In the genomic region with DNA sequence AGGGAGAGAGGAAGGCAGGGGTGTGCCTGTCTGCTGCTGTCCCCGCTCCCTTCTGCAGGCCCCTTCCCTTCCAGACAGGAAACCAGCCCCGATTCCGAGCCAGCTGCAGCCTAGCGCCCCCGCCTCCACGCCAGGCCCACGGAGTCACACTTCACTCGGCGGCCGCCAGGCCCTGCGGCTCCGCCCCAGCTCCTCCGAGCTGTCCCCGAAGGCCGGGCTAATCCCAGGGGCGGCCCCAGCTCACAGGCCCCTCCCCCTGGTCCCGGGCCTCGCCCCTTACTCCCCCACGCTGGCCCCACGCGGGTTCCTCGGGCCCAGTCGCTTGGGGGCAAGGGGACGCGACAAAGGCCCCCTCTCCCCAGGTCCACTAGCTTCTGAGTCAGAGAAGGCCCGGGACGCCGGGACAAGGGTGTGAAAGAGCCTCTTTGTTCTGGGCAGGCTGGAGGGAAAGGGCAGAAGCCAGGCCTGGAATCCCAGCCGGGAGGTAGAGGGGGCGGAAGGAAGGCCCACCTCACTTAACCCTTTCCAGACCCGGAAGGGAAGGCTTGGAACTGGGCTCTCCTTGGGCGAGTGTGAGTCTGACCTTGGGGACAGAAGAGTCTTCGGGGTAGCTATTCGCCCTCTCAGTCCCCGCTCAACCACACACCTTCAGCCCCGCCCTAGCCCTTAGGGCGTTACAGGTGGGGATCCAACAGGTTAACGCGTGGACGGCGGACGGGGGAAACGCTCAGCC, we compare ENCODE assay signal across 1 cellular context.
TF ChIP-seq lines count a peak whose summit lies in the region.

No MANE protein-coding gene starts in this region.

TF ChIP-seq in HepG2, 621 proteins besides CTCF, POLR2A, EP300 and RAD21 (continued from another document and continues in another):
- TF ChIP-seq, protein P1, sequence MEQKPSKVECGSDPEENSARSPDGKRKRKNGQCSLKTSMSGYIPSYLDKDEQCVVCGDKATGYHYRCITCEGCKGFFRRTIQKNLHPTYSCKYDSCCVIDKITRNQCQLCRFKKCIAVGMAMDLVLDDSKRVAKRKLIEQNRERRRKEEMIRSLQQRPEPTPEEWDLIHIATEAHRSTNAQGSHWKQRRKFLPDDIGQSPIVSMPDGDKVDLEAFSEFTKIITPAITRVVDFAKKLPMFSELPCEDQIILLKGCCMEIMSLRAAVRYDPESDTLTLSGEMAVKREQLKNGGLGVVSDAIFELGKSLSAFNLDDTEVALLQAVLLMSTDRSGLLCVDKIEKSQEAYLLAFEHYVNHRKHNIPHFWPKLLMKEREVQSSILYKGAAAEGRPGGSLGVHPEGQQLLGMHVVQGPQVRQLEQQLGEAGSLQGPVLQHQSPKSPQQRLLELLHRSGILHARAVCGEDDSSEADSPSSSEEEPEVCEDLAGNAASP (CRISPR knock-in tag; IDR thresholded peaks at IDR 0.05; ENCODE audit: borderline replicate concordance) = peak; percentile 77; the same call in 1 of the 2 replicates
- TF ChIP-seq, protein P2, sequence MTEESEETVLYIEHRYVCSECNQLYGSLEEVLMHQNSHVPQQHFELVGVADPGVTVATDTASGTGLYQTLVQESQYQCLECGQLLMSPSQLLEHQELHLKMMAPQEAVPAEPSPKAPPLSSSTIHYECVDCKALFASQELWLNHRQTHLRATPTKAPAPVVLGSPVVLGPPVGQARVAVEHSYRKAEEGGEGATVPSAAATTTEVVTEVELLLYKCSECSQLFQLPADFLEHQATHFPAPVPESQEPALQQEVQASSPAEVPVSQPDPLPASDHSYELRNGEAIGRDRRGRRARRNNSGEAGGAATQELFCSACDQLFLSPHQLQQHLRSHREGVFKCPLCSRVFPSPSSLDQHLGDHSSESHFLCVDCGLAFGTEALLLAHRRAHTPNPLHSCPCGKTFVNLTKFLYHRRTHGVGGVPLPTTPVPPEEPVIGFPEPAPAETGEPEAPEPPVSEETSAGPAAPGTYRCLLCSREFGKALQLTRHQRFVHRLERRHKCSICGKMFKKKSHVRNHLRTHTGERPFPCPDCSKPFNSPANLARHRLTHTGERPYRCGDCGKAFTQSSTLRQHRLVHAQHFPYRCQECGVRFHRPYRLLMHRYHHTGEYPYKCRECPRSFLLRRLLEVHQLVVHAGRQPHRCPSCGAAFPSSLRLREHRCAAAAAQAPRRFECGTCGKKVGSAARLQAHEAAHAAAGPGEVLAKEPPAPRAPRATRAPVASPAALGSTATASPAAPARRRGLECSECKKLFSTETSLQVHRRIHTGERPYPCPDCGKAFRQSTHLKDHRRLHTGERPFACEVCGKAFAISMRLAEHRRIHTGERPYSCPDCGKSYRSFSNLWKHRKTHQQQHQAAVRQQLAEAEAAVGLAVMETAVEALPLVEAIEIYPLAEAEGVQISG (CRISPR knock-in tag; IDR thresholded peaks at IDR 0.05) = peak; percentile 55; the same call in 1 of the 2 replicates
- TF ChIP-seq ATAD3A (CRISPR knock-in tag; IDR thresholded peaks at IDR 0.05) = no peak
- TF ChIP-seq ARID2 (CRISPR knock-in tag; IDR thresholded peaks at IDR 0.05; ENCODE audit: borderline replicate concordance) = peak; percentile 22; the same call in 1 of the 2 replicates
- no peak for TF ChIP-seq CENPX (CRISPR knock-in tag; IDR thresholded peaks at IDR 0.05)
- TF ChIP-seq RBFOX2 (IDR thresholded peaks at IDR 0.05; ENCODE audit: low read depth, low read length) = peak; percentile 94
- TF ChIP-seq FOXA3 (CRISPR knock-in tag; IDR thresholded peaks at IDR 0.05) = 0 out of 2 replicates have a peak, but pooled peaks have one; percentile 39
- peak; percentile 27; the same call in 1 of the 2 replicates for TF ChIP-seq TGIF2 (CRISPR knock-in tag; IDR thresholded peaks at IDR 0.05)
- TF ChIP-seq HOXD1 (CRISPR knock-in tag; IDR thresholded peaks at IDR 0.05) = 0 out of 2 replicates have a peak, but pooled peaks have one; percentile 28
- TF ChIP-seq NCOR1 (IDR thresholded peaks at IDR 0.05; ENCODE audit: borderline replicate concordance, low read length) = no peak; the same call in 1 of the 2 replicates
- TF ChIP-seq, protein P3, sequence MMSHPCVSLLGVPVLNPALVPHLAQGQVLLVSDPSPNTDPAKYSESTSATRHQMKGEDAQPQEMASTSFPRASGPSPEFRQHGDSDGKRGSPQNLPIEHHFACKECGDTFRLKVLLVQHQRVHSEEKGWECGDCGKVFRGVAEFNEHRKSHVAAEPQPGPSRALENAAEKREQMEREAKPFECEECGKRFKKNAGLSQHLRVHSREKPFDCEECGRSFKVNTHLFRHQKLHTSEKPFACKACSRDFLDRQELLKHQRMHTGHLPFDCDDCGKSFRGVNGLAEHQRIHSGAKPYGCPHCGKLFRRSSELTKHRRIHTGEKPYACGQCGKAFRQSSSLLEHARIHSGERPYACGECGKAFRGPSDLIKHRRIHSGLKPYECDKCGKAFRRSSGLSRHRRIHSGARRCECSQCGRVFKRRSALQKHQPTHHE (CRISPR knock-in tag; IDR thresholded peaks at IDR 0.05; ENCODE audit: borderline replicate concordance) = peak; percentile 52; the same call in 1 of the 2 replicates
- 0 out of 2 replicates have a peak, but pooled peaks have one; percentile 23 for TF ChIP-seq ZNF24 (IDR thresholded peaks at IDR 0.05)
- peak; percentile 64; the same call in 1 of the 2 replicates for TF ChIP-seq ZNF121 (CRISPR knock-in tag; IDR thresholded peaks at IDR 0.05)
- TF ChIP-seq KAT8 (CRISPR knock-in tag; IDR thresholded peaks at IDR 0.05) = peak; percentile 89
- TF ChIP-seq ZNF850 (CRISPR knock-in tag; conservative IDR thresholded peaks at IDR 0.05) = no peak
- TF ChIP-seq ATRX (CRISPR knock-in tag; IDR thresholded peaks at IDR 0.05; ENCODE audit: borderline replicate concordance) = no peak
- peak; percentile 77 for TF ChIP-seq RXRB (CRISPR knock-in tag; IDR thresholded peaks at IDR 0.05; ENCODE audit: borderline replicate concordance)
- peak; percentile 99 for TF ChIP-seq ZNF569 (CRISPR knock-in tag; IDR thresholded peaks at IDR 0.05; ENCODE audit: borderline replicate concordance)
- TF ChIP-seq ZFP37 (CRISPR knock-in tag; IDR thresholded peaks at IDR 0.05; ENCODE audit: borderline replicate concordance) = 0 out of 2 replicates have a peak, but pooled peaks have one; percentile 82
- TF ChIP-seq KDM5B (CRISPR knock-in tag; IDR thresholded peaks at IDR 0.05; ENCODE audit: borderline replicate concordance) = peak; percentile 96
- peak; percentile 69; the same call in 1 of the 2 replicates for TF ChIP-seq ZNF724P (CRISPR knock-in tag; IDR thresholded peaks at IDR 0.05; ENCODE audit: borderline replicate concordance)
- no peak for TF ChIP-seq ATF1 (CRISPR knock-in tag; IDR thresholded peaks at IDR 0.05)
- TF ChIP-seq CAMTA2 (CRISPR knock-in tag; IDR thresholded peaks at IDR 0.05; ENCODE audit: borderline replicate concordance) = peak; percentile 88; the same call in 1 of the 2 replicates
- TF ChIP-seq, protein P4, sequence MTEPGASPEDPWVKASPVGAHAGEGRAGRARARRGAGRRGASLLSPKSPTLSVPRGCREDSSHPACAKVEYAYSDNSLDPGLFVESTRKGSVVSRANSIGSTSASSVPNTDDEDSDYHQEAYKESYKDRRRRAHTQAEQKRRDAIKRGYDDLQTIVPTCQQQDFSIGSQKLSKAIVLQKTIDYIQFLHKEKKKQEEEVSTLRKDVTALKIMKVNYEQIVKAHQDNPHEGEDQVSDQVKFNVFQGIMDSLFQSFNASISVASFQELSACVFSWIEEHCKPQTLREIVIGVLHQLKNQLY (CRISPR knock-in tag; IDR thresholded peaks at IDR 0.05) = peak; percentile 51; the same call in 1 of the 2 replicates
- peak; percentile 68; the same call in 1 of the 2 replicates for TF ChIP-seq ZNF792 (CRISPR knock-in tag; IDR thresholded peaks at IDR 0.05)
- TF ChIP-seq ATF7 (IDR thresholded peaks at IDR 0.05) = no peak
- no peak; the same call in 1 of the 2 replicates for TF ChIP-seq ATF7 (CRISPR knock-in tag; IDR thresholded peaks at IDR 0.05)
- TF ChIP-seq ZNF577 (CRISPR knock-in tag; IDR thresholded peaks at IDR 0.05; ENCODE audit: borderline replicate concordance, low read depth) = no peak
- TF ChIP-seq ZKSCAN8 (CRISPR knock-in tag; IDR thresholded peaks at IDR 0.05; ENCODE audit: borderline replicate concordance) = peak; percentile 33
- TF ChIP-seq NFKBIZ (CRISPR knock-in tag; IDR thresholded peaks at IDR 0.05) = peak; percentile 59; the same call in 1 of the 2 replicates
- peak; percentile 81 for TF ChIP-seq RCOR2 (CRISPR knock-in tag; IDR thresholded peaks at IDR 0.05)
- peak; percentile 77; the same call in 1 of the 2 replicates for TF ChIP-seq ARHGAP35 (CRISPR knock-in tag; IDR thresholded peaks at IDR 0.05; ENCODE audit: borderline replicate concordance)
- peak; percentile 51; the same call in 1 of the 2 replicates for TF ChIP-seq PPARG (CRISPR knock-in tag; conservative IDR thresholded peaks at IDR 0.05)
- TF ChIP-seq ZNF713 (CRISPR knock-in tag; IDR thresholded peaks at IDR 0.05) = no peak
- no peak for TF ChIP-seq THYN1 (CRISPR knock-in tag; IDR thresholded peaks at IDR 0.05; ENCODE audit: borderline replicate concordance, low read depth)
- no peak for TF ChIP-seq SNRNP70 (IDR thresholded peaks at IDR 0.05; ENCODE audit: low read depth, low read length)
- no peak for TF ChIP-seq GTF2F1 (IDR thresholded peaks at IDR 0.05; ENCODE audit: low read length)
- TF ChIP-seq POLR2AphosphoS2 (IDR thresholded peaks at IDR 0.05; ENCODE audit: low read depth, low read length) = no peak
- TF ChIP-seq SALL2 (CRISPR knock-in tag; IDR thresholded peaks at IDR 0.05) = peak; percentile 80; the same call in 1 of the 2 replicates
- TF ChIP-seq ELF4 (CRISPR knock-in tag; IDR thresholded peaks at IDR 0.05; ENCODE audit: borderline replicate concordance) = peak; percentile 89; the same call in 1 of the 2 replicates
- TF ChIP-seq FOSL1 (CRISPR knock-in tag; IDR thresholded peaks at IDR 0.05; ENCODE audit: borderline replicate concordance) = peak; percentile 50; the same call in 1 of the 2 replicates
- peak; percentile 51 for TF ChIP-seq TEAD3 (CRISPR knock-in tag; optimal IDR thresholded peaks at IDR 0.05; ENCODE audit: borderline replicate concordance)
- no peak; the same call in none of the 2 replicates for TF ChIP-seq FOXO1 (CRISPR knock-in tag; IDR thresholded peaks at IDR 0.05)
- TF ChIP-seq ZNF430 (CRISPR knock-in tag; IDR thresholded peaks at IDR 0.05) = peak; percentile 99
- TF ChIP-seq, protein P5, sequence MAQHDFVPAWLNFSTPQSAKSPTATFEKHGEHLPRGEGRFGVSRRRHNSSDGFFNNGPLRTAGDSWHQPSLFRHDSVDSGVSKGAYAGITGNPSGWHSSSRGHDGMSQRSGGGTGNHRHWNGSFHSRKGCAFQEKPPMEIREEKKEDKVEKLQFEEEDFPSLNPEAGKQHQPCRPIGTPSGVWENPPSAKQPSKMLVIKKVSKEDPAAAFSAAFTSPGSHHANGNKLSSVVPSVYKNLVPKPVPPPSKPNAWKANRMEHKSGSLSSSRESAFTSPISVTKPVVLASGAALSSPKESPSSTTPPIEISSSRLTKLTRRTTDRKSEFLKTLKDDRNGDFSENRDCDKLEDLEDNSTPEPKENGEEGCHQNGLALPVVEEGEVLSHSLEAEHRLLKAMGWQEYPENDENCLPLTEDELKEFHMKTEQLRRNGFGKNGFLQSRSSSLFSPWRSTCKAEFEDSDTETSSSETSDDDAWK (CRISPR knock-in tag; IDR thresholded peaks at IDR 0.05) = no peak
- TF ChIP-seq, protein P6, sequence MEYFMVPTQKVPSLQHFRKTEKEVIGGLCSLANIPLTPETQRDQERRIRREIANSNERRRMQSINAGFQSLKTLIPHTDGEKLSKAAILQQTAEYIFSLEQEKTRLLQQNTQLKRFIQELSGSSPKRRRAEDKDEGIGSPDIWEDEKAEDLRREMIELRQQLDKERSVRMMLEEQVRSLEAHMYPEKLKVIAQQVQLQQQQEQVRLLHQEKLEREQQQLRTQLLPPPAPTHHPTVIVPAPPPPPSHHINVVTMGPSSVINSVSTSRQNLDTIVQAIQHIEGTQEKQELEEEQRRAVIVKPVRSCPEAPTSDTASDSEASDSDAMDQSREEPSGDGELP (IDR thresholded peaks at IDR 0.05; ENCODE audit: borderline replicate concordance, low read depth) = peak; percentile 64; the same call in 1 of the 2 replicates
- no peak for TF ChIP-seq TBP (CRISPR knock-in tag; IDR thresholded peaks at IDR 0.05)
- TF ChIP-seq, protein P7, sequence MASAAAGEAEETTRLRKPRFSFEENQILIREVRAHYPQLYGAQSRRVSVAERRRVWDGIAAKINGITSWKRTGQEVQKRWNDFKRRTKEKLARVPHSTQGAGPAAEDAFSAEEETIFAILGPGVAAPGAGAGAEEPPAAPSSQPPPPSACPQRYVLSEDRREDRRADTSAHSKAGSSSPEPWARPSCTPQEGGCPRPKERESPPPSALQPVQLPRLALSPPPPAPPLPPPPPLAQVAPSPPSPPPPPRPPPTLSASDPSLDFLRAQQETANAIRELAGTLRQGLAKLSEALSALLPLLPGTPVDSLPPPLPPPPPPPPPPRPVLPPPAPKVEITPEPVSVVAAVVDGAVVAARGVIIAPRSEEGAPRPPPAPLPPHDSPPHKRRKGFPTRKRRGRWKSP (CRISPR knock-in tag; IDR thresholded peaks at IDR 0.05) = peak; percentile 46; the same call in 1 of the 2 replicates
- TF ChIP-seq ZC3H4 (CRISPR knock-in tag; IDR thresholded peaks at IDR 0.05; ENCODE audit: borderline replicate concordance) = no peak
- 0 out of 2 replicates have a peak, but pooled peaks have one; percentile 45 for TF ChIP-seq ZNF567 (CRISPR knock-in tag; IDR thresholded peaks at IDR 0.05; ENCODE audit: borderline replicate concordance)
- TF ChIP-seq MYC (CRISPR knock-in tag; IDR thresholded peaks at IDR 0.05; ENCODE audit: borderline replicate concordance) = peak; percentile 92
- TF ChIP-seq, protein P8, sequence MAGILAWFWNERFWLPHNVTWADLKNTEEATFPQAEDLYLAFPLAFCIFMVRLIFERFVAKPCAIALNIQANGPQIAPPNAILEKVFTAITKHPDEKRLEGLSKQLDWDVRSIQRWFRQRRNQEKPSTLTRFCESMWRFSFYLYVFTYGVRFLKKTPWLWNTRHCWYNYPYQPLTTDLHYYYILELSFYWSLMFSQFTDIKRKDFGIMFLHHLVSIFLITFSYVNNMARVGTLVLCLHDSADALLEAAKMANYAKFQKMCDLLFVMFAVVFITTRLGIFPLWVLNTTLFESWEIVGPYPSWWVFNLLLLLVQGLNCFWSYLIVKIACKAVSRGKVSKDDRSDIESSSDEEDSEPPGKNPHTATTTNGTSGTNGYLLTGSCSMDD (CRISPR knock-in tag; IDR thresholded peaks at IDR 0.05) = no peak
- TF ChIP-seq ZNF563 (CRISPR knock-in tag; IDR thresholded peaks at IDR 0.05) = peak; percentile 90
- TF ChIP-seq ZNF530 (CRISPR knock-in tag; IDR thresholded peaks at IDR 0.05; ENCODE audit: low read depth) = no peak
- TF ChIP-seq ZNF883 (CRISPR knock-in tag; IDR thresholded peaks at IDR 0.05; ENCODE audit: not compliant biosample characterization) = peak; percentile 83
